In the genomic region with DNA sequence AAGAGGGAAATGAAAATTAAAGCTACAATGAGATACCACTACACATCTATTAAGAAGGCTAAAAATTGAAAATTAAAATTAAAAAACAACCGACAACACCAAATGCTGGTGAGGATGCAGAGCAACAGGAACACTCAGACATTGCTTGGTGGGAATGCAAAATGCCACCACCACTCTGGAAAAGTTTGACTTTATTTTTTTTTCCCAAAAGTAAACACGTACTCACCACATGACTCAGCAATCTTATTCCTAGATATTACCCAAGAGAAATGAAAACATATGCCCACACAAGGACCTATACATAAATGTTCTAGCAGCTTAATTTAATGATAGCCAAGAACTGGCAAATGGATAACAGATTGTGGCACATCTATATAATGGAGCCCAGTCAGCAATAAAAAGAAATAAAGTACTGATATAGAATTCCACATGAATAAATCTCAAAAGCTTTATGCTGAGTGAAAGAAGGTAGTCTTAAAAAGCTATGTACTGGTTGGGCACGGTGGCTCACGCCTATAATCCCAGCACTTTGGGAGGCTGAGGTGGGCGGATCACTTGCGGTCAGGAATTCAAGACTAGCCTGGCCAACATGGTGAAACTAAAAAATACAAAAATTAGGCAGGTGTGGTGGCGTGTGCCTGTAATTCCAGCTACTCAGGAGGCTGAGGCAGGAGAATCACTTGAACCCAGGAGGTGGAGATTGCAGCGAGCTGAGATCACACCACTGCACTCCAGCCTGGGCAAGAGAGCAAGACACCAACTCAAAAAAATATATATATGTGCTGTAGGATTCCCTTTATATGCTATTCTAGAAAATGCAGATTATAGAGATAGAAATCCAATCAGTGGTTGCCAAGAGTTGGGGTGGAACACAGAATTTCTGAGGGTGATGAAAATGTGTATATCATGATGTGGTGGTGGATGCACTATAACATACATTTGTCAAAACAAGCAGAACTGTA, we compare ENCODE assay signal across 1 cellular context.
A peak's percentile ranks its signal among the peaks of the same experiment; 100 is the strongest.
TF ChIP-seq lines count a peak whose summit lies in the region.

No MANE protein-coding gene starts in this region.

TF ChIP-seq in HepG2, 621 proteins besides CTCF, POLR2A, EP300 and RAD21 (continued from another document):
- TF ChIP-seq MAF1 (CRISPR knock-in tag; IDR thresholded peaks at IDR 0.05; ENCODE audit: borderline replicate concordance), result no peak
- TF ChIP-seq, protein P1, sequence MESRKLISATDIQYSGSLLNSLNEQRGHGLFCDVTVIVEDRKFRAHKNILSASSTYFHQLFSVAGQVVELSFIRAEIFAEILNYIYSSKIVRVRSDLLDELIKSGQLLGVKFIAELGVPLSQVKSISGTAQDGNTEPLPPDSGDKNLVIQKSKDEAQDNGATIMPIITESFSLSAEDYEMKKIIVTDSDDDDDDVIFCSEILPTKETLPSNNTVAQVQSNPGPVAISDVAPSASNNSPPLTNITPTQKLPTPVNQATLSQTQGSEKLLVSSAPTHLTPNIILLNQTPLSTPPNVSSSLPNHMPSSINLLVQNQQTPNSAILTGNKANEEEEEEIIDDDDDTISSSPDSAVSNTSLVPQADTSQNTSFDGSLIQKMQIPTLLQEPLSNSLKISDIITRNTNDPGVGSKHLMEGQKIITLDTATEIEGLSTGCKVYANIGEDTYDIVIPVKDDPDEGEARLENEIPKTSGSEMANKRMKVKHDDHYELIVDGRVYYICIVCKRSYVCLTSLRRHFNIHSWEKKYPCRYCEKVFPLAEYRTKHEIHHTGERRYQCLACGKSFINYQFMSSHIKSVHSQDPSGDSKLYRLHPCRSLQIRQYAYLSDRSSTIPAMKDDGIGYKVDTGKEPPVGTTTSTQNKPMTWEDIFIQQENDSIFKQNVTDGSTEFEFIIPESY (CRISPR knock-in tag; IDR thresholded peaks at IDR 0.05), result 0 out of 2 replicates have a peak, but pooled peaks have one; percentile 7
- TF ChIP-seq MAFG (CRISPR knock-in tag; IDR thresholded peaks at IDR 0.05), result peak; percentile 92
- no peak for TF ChIP-seq KDM4B (CRISPR knock-in tag; IDR thresholded peaks at IDR 0.05)
- peak; percentile 50; the same call in 1 of the 2 replicates for TF ChIP-seq GATAD1 (CRISPR knock-in tag; IDR thresholded peaks at IDR 0.05)
- peak; percentile 61; the same call in 1 of the 2 replicates for TF ChIP-seq ZNF614 (CRISPR knock-in tag; IDR thresholded peaks at IDR 0.05; ENCODE audit: borderline replicate concordance)
- TF ChIP-seq SNAI1 (CRISPR knock-in tag; IDR thresholded peaks at IDR 0.05; ENCODE audit: borderline replicate concordance), result no peak
- TF ChIP-seq YEATS4 (CRISPR knock-in tag; IDR thresholded peaks at IDR 0.05; ENCODE audit: borderline replicate concordance), result no peak; the same call in 1 of the 2 replicates
- no peak for TF ChIP-seq NKX3-1 (CRISPR knock-in tag; IDR thresholded peaks at IDR 0.05)
- TF ChIP-seq POLR2G (IDR thresholded peaks at IDR 0.05; ENCODE audit: low read depth, low read length), result no peak
- TF ChIP-seq, protein P2, sequence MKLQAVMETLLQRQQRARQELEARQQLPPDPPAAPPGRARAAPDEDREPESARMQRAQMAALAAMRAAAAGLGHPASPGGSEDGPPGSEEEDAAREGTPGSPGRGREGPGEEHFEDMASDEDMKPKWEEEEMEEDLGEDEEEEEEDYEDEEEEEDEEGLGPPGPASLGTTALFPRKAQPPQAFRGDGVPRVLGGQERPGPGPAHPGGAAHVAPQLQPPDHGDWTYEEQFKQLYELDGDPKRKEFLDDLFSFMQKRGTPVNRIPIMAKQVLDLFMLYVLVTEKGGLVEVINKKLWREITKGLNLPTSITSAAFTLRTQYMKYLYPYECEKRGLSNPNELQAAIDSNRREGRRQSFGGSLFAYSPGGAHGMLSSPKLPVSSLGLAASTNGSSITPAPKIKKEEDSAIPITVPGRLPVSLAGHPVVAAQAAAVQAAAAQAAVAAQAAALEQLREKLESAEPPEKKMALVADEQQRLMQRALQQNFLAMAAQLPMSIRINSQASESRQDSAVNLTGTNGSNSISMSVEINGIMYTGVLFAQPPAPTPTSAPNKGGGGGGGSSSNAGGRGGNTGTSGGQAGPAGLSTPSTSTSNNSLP (IDR thresholded peaks at IDR 0.05; ENCODE audit: low read depth, low read length), result peak; percentile 83
- TF ChIP-seq ZFP36 (IDR thresholded peaks at IDR 0.05; ENCODE audit: borderline replicate concordance, low read depth, low read length, partially characterized antibody), result no peak
- TF ChIP-seq POGZ (CRISPR knock-in tag; IDR thresholded peaks at IDR 0.05), result peak; percentile 39; the same call in 1 of the 2 replicates
- peak; percentile 48; the same call in 1 of the 2 replicates for TF ChIP-seq SOX5 (CRISPR knock-in tag; IDR thresholded peaks at IDR 0.05; ENCODE audit: borderline replicate concordance)
- peak; percentile 96 for TF ChIP-seq FOXA3 (CRISPR knock-in tag; IDR thresholded peaks at IDR 0.05)
- TF ChIP-seq SMARCC2 (IDR thresholded peaks at IDR 0.05), result 0 out of 2 replicates have a peak, but pooled peaks have one; percentile 47
- TF ChIP-seq ZNF12 (CRISPR knock-in tag; IDR thresholded peaks at IDR 0.05), result peak; percentile 42; the same call in 1 of the 2 replicates
- TF ChIP-seq, protein P3, sequence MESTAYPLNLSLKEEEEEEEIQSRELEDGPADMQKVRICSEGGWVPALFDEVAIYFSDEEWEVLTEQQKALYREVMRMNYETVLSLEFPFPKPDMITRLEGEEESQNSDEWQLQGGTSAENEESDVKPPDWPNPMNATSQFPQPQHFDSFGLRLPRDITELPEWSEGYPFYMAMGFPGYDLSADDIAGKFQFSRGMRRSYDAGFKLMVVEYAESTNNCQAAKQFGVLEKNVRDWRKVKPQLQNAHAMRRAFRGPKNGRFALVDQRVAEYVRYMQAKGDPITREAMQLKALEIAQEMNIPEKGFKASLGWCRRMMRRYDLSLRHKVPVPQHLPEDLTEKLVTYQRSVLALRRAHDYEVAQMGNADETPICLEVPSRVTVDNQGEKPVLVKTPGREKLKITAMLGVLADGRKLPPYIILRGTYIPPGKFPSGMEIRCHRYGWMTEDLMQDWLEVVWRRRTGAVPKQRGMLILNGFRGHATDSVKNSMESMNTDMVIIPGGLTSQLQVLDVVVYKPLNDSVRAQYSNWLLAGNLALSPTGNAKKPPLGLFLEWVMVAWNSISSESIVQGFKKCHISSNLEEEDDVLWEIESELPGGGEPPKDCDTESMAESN (CRISPR knock-in tag; conservative IDR thresholded peaks at IDR 0.05), result peak; percentile 58; the same call in 1 of the 2 replicates
- TF ChIP-seq, protein P4, sequence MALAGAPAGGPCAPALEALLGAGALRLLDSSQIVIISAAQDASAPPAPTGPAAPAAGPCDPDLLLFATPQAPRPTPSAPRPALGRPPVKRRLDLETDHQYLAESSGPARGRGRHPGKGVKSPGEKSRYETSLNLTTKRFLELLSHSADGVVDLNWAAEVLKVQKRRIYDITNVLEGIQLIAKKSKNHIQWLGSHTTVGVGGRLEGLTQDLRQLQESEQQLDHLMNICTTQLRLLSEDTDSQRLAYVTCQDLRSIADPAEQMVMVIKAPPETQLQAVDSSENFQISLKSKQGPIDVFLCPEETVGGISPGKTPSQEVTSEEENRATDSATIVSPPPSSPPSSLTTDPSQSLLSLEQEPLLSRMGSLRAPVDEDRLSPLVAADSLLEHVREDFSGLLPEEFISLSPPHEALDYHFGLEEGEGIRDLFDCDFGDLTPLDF (CRISPR knock-in tag; IDR thresholded peaks at IDR 0.05), result no peak
- no peak for TF ChIP-seq TBX2 (CRISPR knock-in tag; IDR thresholded peaks at IDR 0.05; ENCODE audit: borderline replicate concordance)
- TF ChIP-seq PCBP2 (optimal IDR thresholded peaks at IDR 0.05; ENCODE audit: low read depth, low read length, poor library complexity, severe bottlenecking), result no peak
- TF ChIP-seq SAP130 (CRISPR knock-in tag; IDR thresholded peaks at IDR 0.05; ENCODE audit: low read depth), result peak; percentile 73
- peak; percentile 61; the same call in 1 of the 2 replicates for TF ChIP-seq NCOA2 (CRISPR knock-in tag; IDR thresholded peaks at IDR 0.05)
- TF ChIP-seq, protein P5, sequence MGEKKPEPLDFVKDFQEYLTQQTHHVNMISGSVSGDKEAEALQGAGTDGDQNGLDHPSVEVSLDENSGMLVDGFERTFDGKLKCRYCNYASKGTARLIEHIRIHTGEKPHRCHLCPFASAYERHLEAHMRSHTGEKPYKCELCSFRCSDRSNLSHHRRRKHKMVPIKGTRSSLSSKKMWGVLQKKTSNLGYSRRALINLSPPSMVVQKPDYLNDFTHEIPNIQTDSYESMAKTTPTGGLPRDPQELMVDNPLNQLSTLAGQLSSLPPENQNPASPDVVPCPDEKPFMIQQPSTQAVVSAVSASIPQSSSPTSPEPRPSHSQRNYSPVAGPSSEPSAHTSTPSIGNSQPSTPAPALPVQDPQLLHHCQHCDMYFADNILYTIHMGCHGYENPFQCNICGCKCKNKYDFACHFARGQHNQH (CRISPR knock-in tag; IDR thresholded peaks at IDR 0.05), result 0 out of 2 replicates have a peak, but pooled peaks have one; percentile 28
- TF ChIP-seq, protein P6, sequence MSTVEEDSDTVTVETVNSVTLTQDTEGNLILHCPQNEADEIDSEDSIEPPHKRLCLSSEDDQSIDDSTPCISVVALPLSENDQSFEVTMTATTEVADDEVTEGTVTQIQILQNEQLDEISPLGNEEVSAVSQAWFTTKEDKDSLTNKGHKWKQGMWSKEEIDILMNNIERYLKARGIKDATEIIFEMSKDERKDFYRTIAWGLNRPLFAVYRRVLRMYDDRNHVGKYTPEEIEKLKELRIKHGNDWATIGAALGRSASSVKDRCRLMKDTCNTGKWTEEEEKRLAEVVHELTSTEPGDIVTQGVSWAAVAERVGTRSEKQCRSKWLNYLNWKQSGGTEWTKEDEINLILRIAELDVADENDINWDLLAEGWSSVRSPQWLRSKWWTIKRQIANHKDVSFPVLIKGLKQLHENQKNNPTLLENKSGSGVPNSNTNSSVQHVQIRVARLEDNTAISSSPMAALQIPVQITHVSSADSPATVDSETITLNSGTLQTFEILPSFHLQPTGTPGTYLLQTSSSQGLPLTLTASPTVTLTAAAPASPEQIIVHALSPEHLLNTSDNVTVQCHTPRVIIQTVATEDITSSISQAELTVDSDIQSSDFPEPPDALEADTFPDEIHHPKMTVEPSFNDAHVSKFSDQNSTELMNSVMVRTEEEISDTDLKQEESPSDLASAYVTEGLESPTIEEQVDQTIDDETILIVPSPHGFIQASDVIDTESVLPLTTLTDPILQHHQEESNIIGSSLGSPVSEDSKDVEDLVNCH (CRISPR knock-in tag; IDR thresholded peaks at IDR 0.05), result no peak
- 0 out of 2 replicates have a peak, but pooled peaks have one; percentile 52 for TF ChIP-seq KAT7 (CRISPR knock-in tag; IDR thresholded peaks at IDR 0.05; ENCODE audit: borderline replicate concordance)
- TF ChIP-seq FOXA1 (IDR thresholded peaks at IDR 0.05), result no peak; the same call in 1 of the 2 replicates
- peak; percentile 90 for TF ChIP-seq FOXA1 (CRISPR knock-in tag; IDR thresholded peaks at IDR 0.05)
- no peak for TF ChIP-seq ZNF775 (CRISPR knock-in tag; IDR thresholded peaks at IDR 0.05; ENCODE audit: borderline replicate concordance)
- TF ChIP-seq, protein P7, sequence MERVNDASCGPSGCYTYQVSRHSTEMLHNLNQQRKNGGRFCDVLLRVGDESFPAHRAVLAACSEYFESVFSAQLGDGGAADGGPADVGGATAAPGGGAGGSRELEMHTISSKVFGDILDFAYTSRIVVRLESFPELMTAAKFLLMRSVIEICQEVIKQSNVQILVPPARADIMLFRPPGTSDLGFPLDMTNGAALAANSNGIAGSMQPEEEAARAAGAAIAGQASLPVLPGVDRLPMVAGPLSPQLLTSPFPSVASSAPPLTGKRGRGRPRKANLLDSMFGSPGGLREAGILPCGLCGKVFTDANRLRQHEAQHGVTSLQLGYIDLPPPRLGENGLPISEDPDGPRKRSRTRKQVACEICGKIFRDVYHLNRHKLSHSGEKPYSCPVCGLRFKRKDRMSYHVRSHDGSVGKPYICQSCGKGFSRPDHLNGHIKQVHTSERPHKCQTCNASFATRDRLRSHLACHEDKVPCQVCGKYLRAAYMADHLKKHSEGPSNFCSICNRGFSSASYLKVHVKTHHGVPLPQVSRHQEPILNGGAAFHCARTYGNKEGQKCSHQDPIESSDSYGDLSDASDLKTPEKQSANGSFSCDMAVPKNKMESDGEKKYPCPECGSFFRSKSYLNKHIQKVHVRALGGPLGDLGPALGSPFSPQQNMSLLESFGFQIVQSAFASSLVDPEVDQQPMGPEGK (CRISPR knock-in tag; IDR thresholded peaks at IDR 0.05), result peak; percentile 29; the same call in 1 of the 2 replicates
- peak; percentile 85; the same call in 1 of the 2 replicates for TF ChIP-seq NFE2 (CRISPR knock-in tag; IDR thresholded peaks at IDR 0.05)
- no peak for TF ChIP-seq SMARCE1 (IDR thresholded peaks at IDR 0.05; ENCODE audit: borderline replicate concordance)
- TF ChIP-seq, protein P8, sequence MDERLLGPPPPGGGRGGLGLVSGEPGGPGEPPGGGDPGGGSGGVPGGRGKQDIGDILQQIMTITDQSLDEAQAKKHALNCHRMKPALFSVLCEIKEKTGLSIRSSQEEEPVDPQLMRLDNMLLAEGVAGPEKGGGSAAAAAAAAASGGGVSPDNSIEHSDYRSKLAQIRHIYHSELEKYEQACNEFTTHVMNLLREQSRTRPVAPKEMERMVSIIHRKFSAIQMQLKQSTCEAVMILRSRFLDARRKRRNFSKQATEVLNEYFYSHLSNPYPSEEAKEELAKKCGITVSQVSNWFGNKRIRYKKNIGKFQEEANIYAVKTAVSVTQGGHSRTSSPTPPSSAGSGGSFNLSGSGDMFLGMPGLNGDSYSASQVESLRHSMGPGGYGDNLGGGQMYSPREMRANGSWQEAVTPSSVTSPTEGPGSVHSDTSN (CRISPR knock-in tag; IDR thresholded peaks at IDR 0.05), result no peak
- peak; percentile 39; the same call in 1 of the 2 replicates for TF ChIP-seq NR2F6 (IDR thresholded peaks at IDR 0.05)
- TF ChIP-seq NR2F6 (CRISPR knock-in tag; IDR thresholded peaks at IDR 0.05), result peak; percentile 34; the same call in 1 of the 2 replicates
